ENCODE assay signal across 11 cellular contexts in the genomic region with DNA sequence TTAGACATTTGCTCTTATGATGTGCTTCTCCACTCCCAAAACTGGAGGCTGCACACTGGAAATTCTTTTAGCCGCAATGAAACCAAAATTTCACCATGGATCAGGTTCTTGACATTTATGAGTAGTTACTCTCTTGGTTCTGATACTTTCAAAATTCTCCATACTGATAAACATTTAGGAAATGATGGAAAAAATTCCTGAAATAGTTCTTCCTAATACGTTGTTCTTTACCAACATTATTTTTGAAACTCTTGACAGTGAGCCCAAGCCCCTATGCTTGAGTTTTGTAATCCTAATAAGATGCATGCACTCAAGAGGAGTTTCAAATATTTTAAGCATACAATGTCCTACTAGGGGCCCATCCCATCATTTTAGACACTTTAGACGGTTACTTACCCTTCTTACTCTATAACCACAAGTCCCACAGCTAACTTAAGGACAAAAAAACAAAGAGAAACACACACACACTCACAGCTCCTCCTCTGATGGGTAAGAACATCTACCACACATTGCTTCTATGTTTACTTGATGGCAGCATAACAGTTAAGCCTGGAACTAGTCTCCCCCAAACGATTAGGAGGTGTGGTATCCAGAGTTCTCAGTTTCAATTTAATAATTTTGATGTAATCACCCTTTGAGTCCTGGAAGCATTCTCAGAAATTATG. TPM values are rescaled to one million over a fixed set of nuclear protein-coding genes. Genes with fewer than 3 reads are reported as not detected.
DNase-seq lines count a peak whose midpoint lies in the region; ATAC-seq and TF ChIP-seq lines count a peak whose summit lies in the region.
"Had no signal": no experiment of that assay in that cellular context is flagged by ENCODE, and none has a peak within 500 bp of the region (broad histone marks: within the 10 kb centered on the region; RNA-seq: fewer than 3 reads in every experiment).

No MANE protein-coding gene starts in this region.

- H3K9me3 ChIP-seq in BLaER1 treated with 17β-estradiol and CSF1 and Interleukin-3, amounts not matched to agents 10 nM and 100 nM (replicated peaks in 1 of 11) = no peaks in the 10 kb centered on the region
- H3K9me3 ChIP-seq: right atrium auricular region had no signal

- H3K9ac ChIP-seq in BLaER1 treated with 17β-estradiol and CSF1 and Interleukin-3, amounts not matched to agents 10 nM and 100 nM = peak overlapping the region in 6 of 11 experiments; percentile 20 to 98 (median 72); a peak in 6 of 22 replicates
- no peak overlapping the region for H3K9ac ChIP-seq in KMS-11

- H3K79me2 ChIP-seq in KMS-11 (ENCODE audit: insufficient read depth, low read depth) = peaks cover 38% of the 10 kb centered on the region

- H2AFZ ChIP-seq in KMS-11 (ENCODE audit: low read depth) = no peak overlapping the region

- no peaks in the 10 kb centered on the region for H3K27me3 ChIP-seq in BLaER1 treated with 17β-estradiol and CSF1 and Interleukin-3, amounts not matched to agents 10 nM and 100 nM
- 0 out of 2 replicates have a peak, but pooled peaks cover under 1% of the 10 kb centered on the region for H3K27me3 ChIP-seq in KMS-11 (ENCODE audit: insufficient read depth, low read depth)
- H3K27me3 ChIP-seq: right atrium auricular region had no signal

- no peak for TF ChIP-seq POLR2A in lower leg skin (IDR thresholded peaks at IDR 0.05)

- H3K4me1 ChIP-seq in BLaER1 treated with 17β-estradiol and CSF1 and Interleukin-3, amounts not matched to agents 10 nM and 100 nM = peaks cover 51 to 63% (median 59%) of the 10 kb centered on the region in 10 experiments
- peaks cover 53% of the 10 kb centered on the region for H3K4me1 ChIP-seq in KMS-11 (ENCODE audit: low read depth, poor library complexity, severe bottlenecking)

- ATAC-seq in HG03457 (IDR thresholded peaks at IDR 0.05; ENCODE audit: unreplicated experiment) = no peak

- 51 to 60% methylated on average over 4 of the region's 4 CpGs for WGBS in lower leg skin, 2 donors

- H3K4me3 ChIP-seq in BLaER1 treated with 17β-estradiol and CSF1 and Interleukin-3, amounts not matched to agents 10 nM and 100 nM = peak overlapping the region in 2 of 10 experiments; percentile 88 to 95; a peak in 2 of 20 replicates
- no peak overlapping the region for H3K4me3 ChIP-seq in KMS-11 (IDR thresholded peaks at IDR 0.05; ENCODE audit: insufficient read depth, low read depth, low read length)
- no peak overlapping the region for H3K4me3 ChIP-seq in lower leg skin (ENCODE audit: low read depth, poor library complexity, severe bottlenecking)
- H3K4me3 ChIP-seq: right atrium auricular region had no signal

- no peak for TF ChIP-seq CTCF in KMS-11 (conservative IDR thresholded peaks at IDR 0.05; ENCODE audit: low read depth, low read length)
- TF ChIP-seq CTCF in lower leg skin (IDR thresholded peaks at IDR 0.05) = no peak

- H3K27ac ChIP-seq in BLaER1 treated with 17β-estradiol and CSF1 and Interleukin-3, amounts not matched to agents 10 nM and 100 nM = peak overlapping the region in 3 of 11 experiments; percentile 44 to 96 (median 60); a peak in 5 of 22 replicates
- H3K27ac ChIP-seq in KMS-11 = no peak overlapping the region

- H3K36me3 ChIP-seq in BLaER1 treated with 17β-estradiol and CSF1 and Interleukin-3, amounts not matched to agents 10 nM and 100 nM = peaks cover 38 to 64% (median 54%) of the 10 kb centered on the region in 11 experiments
- H3K36me3 ChIP-seq in KMS-11 (ENCODE audit: insufficient read depth) = no peaks in the 10 kb centered on the region

- H3K4me2 ChIP-seq in BLaER1 treated with 17β-estradiol and CSF1 and Interleukin-3, amounts not matched to agents 10 nM and 100 nM = peak overlapping the region; percentile 83 to 94 (median 91)
- peak overlapping the region; percentile 3; the same call in 1 of the 2 replicates for H3K4me2 ChIP-seq in KMS-11

- intact Hi-C loops in lower leg skin (cut with DNase I; ENCODE audit: low total_unique reads) = no loop called here

- DNase-seq in fibroblast of gingiva (ENCODE audit: low read depth) = peak; percentile 93
- peak; percentile 55 for DNase-seq in pons (ENCODE audit: low spot score)
- DNase-seq in NCI-H2227 treated with DMSO at 0.1 percent for 48 hours (lab: John Stamatoyannopoulos, UW) = no peak
- DNase-seq in lower leg skin (ENCODE audit: low spot score in 2 of 2) = no peak
- DNase-seq in AG20443 (ENCODE audit: low spot score) = no peak
- DNase-seq: activated effector memory CD4-positive, alpha-beta T cell treated with anti-CD3 and anti-CD28 coated beads, Interleukin-2, amount 50 U/mL, for 16 hours; NCI-H1417 had no signal

- peaks cover 73 to 81% (median 77%) of the 10 kb centered on the region in 11 experiments for H4K20me1 ChIP-seq in BLaER1 treated with 17β-estradiol and CSF1 and Interleukin-3, amounts not matched to agents 10 nM and 100 nM
- no peaks in the 10 kb centered on the region; the same call in 1 of the 2 replicates for H4K20me1 ChIP-seq in KMS-11 (ENCODE audit: insufficient read depth)

RNA-seq across cellular contexts. Expression of a gene that starts 3.7 kb away (rescaled TPM):
- total RNA-seq in lower leg skin = 10 to 100 TPM; 30.3 to 56.1 (median 46.6) TPM

RNA-seq across cellular contexts. Expression of a gene that starts 22.7 kb away (rescaled TPM):
- 100 to 1,000 TPM in 2 of 4 donors, 10 to 100 TPM in 2; 82.3 to 128 (median 104) TPM for total RNA-seq in lower leg skin

RNA-seq across cellular contexts. Expression of a gene that starts 29.1 kb away (rescaled TPM):
- 10 to 100 TPM in 3 of 4 donors, 1 to 10 TPM in 1; 7.5 to 14.3 (median 12.7) TPM for total RNA-seq in lower leg skin

Comparison
In these comparisons a context has a peak if more than half of its experiments do, and no peak if none do; other contexts are left out.
1. DNase-seq: peak in fibroblast of gingiva (single experiment) and pons (single experiment); none in NCI-H2227 treated with DMSO at 0.1 percent for 48 hours (single experiment), lower leg skin (0 of 2) and AG20443 (single experiment).